Comparison of ENCODE assay signal across 20 cellular contexts in genomic region chr20:32670773-32671455, GRCh38. TPM values are rescaled to one million over a fixed set of nuclear protein-coding genes. Genes with fewer than 3 reads are reported as not detected.
DNase-seq lines count a peak whose midpoint lies in the region; ATAC-seq and TF ChIP-seq lines count a peak whose summit lies in the region.
"Had no signal": no experiment of that assay in that cellular context is flagged by ENCODE, and none has a peak within 500 bp of the region (broad histone marks: within the 10 kb centered on the region; RNA-seq: fewer than 3 reads in every experiment).

No MANE protein-coding gene starts in this region.

- no peaks in the 10 kb centered on the region for H3K9me3 Mint-ChIP-seq in endodermal cell

- no peak overlapping the region for H3K9ac ChIP-seq in endodermal cell (ENCODE audit: extremely low read depth, low read length, poor library complexity, severe bottlenecking)

- H3K36me3 ChIP-seq in OCI-LY7 (ENCODE audit: insufficient read depth, low read length) (no peaks in the 10 kb centered on the region), endodermal cell (ENCODE audit: control insufficient read depth, insufficient read depth, low read length) (no peaks in the 10 kb centered on the region)
- no peaks in the 10 kb centered on the region for H3K36me3 ChIP-seq in effector memory CD4-positive, alpha-beta T cell (ENCODE audit: control insufficient read depth, insufficient read depth, low read length)
- H3K36me3 ChIP-seq: right atrium auricular region had no signal

- H3K4me1 ChIP-seq in OCI-LY7 (ENCODE audit: insufficient read depth, low read length, poor library complexity, severe bottlenecking) (peaks cover 87% of the 10 kb centered on the region), endodermal cell (ENCODE audit: control insufficient read depth, insufficient read depth, low read length) (no peaks in the 10 kb centered on the region)
- H3K4me1 ChIP-seq in effector memory CD4-positive, alpha-beta T cell (ENCODE audit: control insufficient read depth, insufficient read depth, low read length, poor library complexity, severe bottlenecking) = no peaks in the 10 kb centered on the region

- H3K27ac ChIP-seq in OCI-LY7 (ENCODE audit: low read depth, low read length, poor library complexity, severe bottlenecking) (peak overlapping the region; percentile 96), endodermal cell (ENCODE audit: low read depth, low read length) (no peak overlapping the region)
- H3K27ac ChIP-seq in effector memory CD4-positive, alpha-beta T cell (ENCODE audit: insufficient read depth, low read length, poor library complexity, severe bottlenecking) = no peak overlapping the region
- H3K27ac ChIP-seq: right atrium auricular region had no signal

- no peaks in the 10 kb centered on the region for H3K27me3 ChIP-seq in endodermal cell (ENCODE audit: control insufficient read depth, insufficient read depth, low read length, poor library complexity, severe bottlenecking)
- H3K27me3 ChIP-seq in effector memory CD4-positive, alpha-beta T cell (replicated peaks; ENCODE audit: control insufficient read depth, insufficient read depth, low read length, poor library complexity, severe bottlenecking) = no peaks in the 10 kb centered on the region
- H3K27me3 ChIP-seq: right atrium auricular region had no signal

- peaks cover 17% of the 10 kb centered on the region for H3K4me1 Mint-ChIP-seq in endodermal cell

- no peaks in the 10 kb centered on the region for H3K9me2 ChIP-seq in OCI-LY7 (ENCODE audit: insufficient read depth, low read length)

- no peaks in the 10 kb centered on the region for H4K20me1 ChIP-seq in OCI-LY7 (ENCODE audit: insufficient read depth, low read length)

- ATAC-seq in GM18498 (IDR thresholded peaks at IDR 0.05; ENCODE audit: unreplicated experiment) = peak; percentile 58
- peak; percentile 51 for ATAC-seq in GM21390 (IDR thresholded peaks at IDR 0.05; ENCODE audit: unreplicated experiment)
- ATAC-seq in HG03135 (IDR thresholded peaks at IDR 0.05; ENCODE audit: unreplicated experiment) = peak; percentile 54

- BruUV-seq in OCI-LY7 (replicated peaks; lab: Mats Ljungman, UMichigan) = no TSS peak

- no peak overlapping the region for H3K27ac Mint-ChIP-seq in endodermal cell

- peak overlapping the region; percentile 62 for H3K4me2 ChIP-seq in OCI-LY7 (ENCODE audit: low read length)

- no peak overlapping the region for H3K4me3 Mint-ChIP-seq in endodermal cell

- POLR2A ChIA-PET in OCI-LY7 (lab: Charles Lee) = interaction anchor here (0.7 to 1.7 kb wide), 2 partner anchors 73 to 354 kb away, joined by 4 to 7 read pairs; partner anchors contain the start of gene COMMD7

- no peak for TF ChIP-seq CTCF in OCI-LY7 (conservative IDR thresholded peaks at IDR 0.05; ENCODE audit: low read length)
- no peak for TF ChIP-seq CTCF in endodermal cell (conservative IDR thresholded peaks at IDR 0.05)

- no peaks in the 10 kb centered on the region for H3K27me3 Mint-ChIP-seq in endodermal cell (ENCODE audit: insufficient read depth)

- DNase-seq in OCI-LY7 (ENCODE audit: low spot score) (peak; percentile 88), DMS79 treated with DMSO at 0.1 percent for 48 hours (lab: John Stamatoyannopoulos, UW) (no peak), endodermal cell (no peak), posterior vena cava (ENCODE audit: low spot score) (no peak)
- no peak for DNase-seq in effector memory CD4-positive, alpha-beta T cell
- DNase-seq: activated CD4-positive, alpha-beta T cell treated with anti-CD3 and anti-CD28 coated beads for 48 hours; activated naive CD4-positive, alpha-beta T cell treated with Interleukin-2 at 50 U/mL for 16 hours; aorta; Caco-2; HCEC 1CT; hippocampal formation; NCI-H187 treated with DMSO at 0.1 percent for 48 hours; NCI-H510A treated with DMSO at 0.1 percent for 48 hours had no signal

- CTCF ChIA-PET in OCI-LY7 (lab: Charles Lee; ENCODE audit: unreplicated experiment) = no interaction called here

- WGBS in endodermal cell (ENCODE audit: insufficient coverage in 1 of 2, insufficient read length in 1 of 2), 2 experiments = no CpG with 5 or more reads among the region's 2 CpGs

- intact Hi-C loops in OCI-LY7 (cut with micrococcal nuclease; ENCODE audit: unreplicated experiment) (loop anchor here (5.0 kb wide), 1 partner anchor 91 kb away; the partner anchor contains the start of gene DNMT3B), posterior vena cava (cut with DNase I) (no loop called here)

- H2AFZ ChIP-seq in OCI-LY7 (ENCODE audit: low read length) = peak overlapping the region; percentile 24; the same call in 1 of the 2 replicates

- H3K9me3 ChIP-seq in OCI-LY7 (ENCODE audit: low read length) = no peaks in the 10 kb centered on the region
- H3K9me3 ChIP-seq in endodermal cell (ENCODE audit: control insufficient read depth, low read length) = no peaks in the 10 kb centered on the region
- no peaks in the 10 kb centered on the region for H3K9me3 ChIP-seq in effector memory CD4-positive, alpha-beta T cell (ENCODE audit: control insufficient read depth, low read length)
- H3K9me3 ChIP-seq: Caco-2, right atrium auricular region had no signal

- H3K79me2 ChIP-seq in OCI-LY7 (ENCODE audit: insufficient read depth, low read depth, low read length) = no peaks in the 10 kb centered on the region

- peak overlapping the region; percentile 26 for H3K4me3 ChIP-seq in OCI-LY7 (ENCODE audit: low read depth, low read length, poor library complexity, severe bottlenecking)
- no peak overlapping the region for H3K4me3 ChIP-seq in endodermal cell (ENCODE audit: low read length)
- no peak overlapping the region for H3K4me3 ChIP-seq in effector memory CD4-positive, alpha-beta T cell (ENCODE audit: insufficient read depth, low read depth, low read length, poor library complexity, severe bottlenecking)
- H3K4me3 ChIP-seq: right atrium auricular region had no signal

- H3K36me3 Mint-ChIP-seq in endodermal cell (ENCODE audit: low read depth) = no peaks in the 10 kb centered on the region

RNA-seq across cellular contexts. Expression of gene C20orf203, which starts 2.8 kb away (rescaled TPM):
- total RNA-seq in OCI-LY7 (2014; rRNA removed; shearing (Covaris generic)) = 0.47 and 0.70 TPM in 2 replicates
- total RNA-seq in OCI-LY7 (2022) (1.3 and 1.4 TPM in 2 replicates), endodermal cell (under 1 TPM; 0.18 to 0.24 TPM), posterior vena cava (under 1 TPM in 1 of 2 donors, not detected in 1; 0.05 TPM)
- 0.28 TPM for polyA plus RNA-seq in endodermal cell (2013, experiment 1 of 2)
- polyA plus RNA-seq in endodermal cell (2013, experiment 2 of 2) = 0.41 TPM
- total RNA-seq: Caco-2, G401, right atrium auricular region, SK-MEL-5 had no signal
- polyA plus RNA-seq: AG04450 had no signal
